In genomic region chr4:25439913-25440477, GRCh38 we compare ENCODE assay signal across 7 cellular contexts.
DNase-seq lines count a peak whose midpoint lies in the region; ATAC-seq, FAIRE-seq and TF ChIP-seq lines count a peak whose summit lies in the region.

No MANE protein-coding gene starts in this region.

- no peaks in the 10 kb centered on the region for H4K20me1 ChIP-seq in PC-3 (ENCODE audit: low read length)

- peak overlapping the region; percentile 45; the same call in 1 of the 2 replicates for H2AFZ ChIP-seq in PC-3 (ENCODE audit: low read length)

- no peak overlapping the region for H3K4me2 ChIP-seq in PC-3 (ENCODE audit: low read length)

- H3K4me3 Mint-ChIP-seq in activated naive CD4-positive, alpha-beta T cell treated with anti-CD3 and anti-CD28 coated beads for 36 hours: no peak overlapping the region

- peak; percentile 82 for ATAC-seq in PC-3

- H3K4me1 ChIP-seq in PC-3 (ENCODE audit: insufficient read depth, low read length): no peaks in the 10 kb centered on the region

- H3K27ac ChIP-seq in PC-3 (ENCODE audit: low read length): no peak overlapping the region

- H3F3A ChIP-seq in PC-3 (ENCODE audit: low read length, unreplicated experiment): no peaks in the 10 kb centered on the region

- TF ChIP-seq CTCF in GM12864 (IDR thresholded peaks at IDR 0.05; ENCODE audit: low read depth, low read length, missing control alignments) (peak; percentile 97), PC-3 (conservative IDR thresholded peaks at IDR 0.05; ENCODE audit: low read depth, low read length) (peak; percentile 84)

- no peaks in the 10 kb centered on the region for H3K9me3 ChIP-seq in PC-3 (ENCODE audit: low read length)

- H3K36me3 Mint-ChIP-seq in activated naive CD4-positive, alpha-beta T cell treated with anti-CD3 and anti-CD28 coated beads for 36 hours (ENCODE audit: low read depth): no peaks in the 10 kb centered on the region

- BruUV-seq in PC-3 (replicated peaks; lab: Mats Ljungman, UMichigan): no TSS peak

- no peaks in the 10 kb centered on the region for H3K27me3 Mint-ChIP-seq in activated naive CD4-positive, alpha-beta T cell treated with anti-CD3 and anti-CD28 coated beads for 36 hours (ENCODE audit: low read depth)

- CTCF ChIA-PET in PC-3 (lab: Charles Lee): interaction anchor here (0.6 kb wide), 2 partner anchors 64 to 562 kb away, joined by 3 read pairs; no protein-coding TSS in a partner anchor
- CTCF ChIA-PET in activated naive CD4-positive, alpha-beta T cell treated with anti-CD3 and anti-CD28 coated beads for 36 hours (lab: Charles Lee): interaction anchor here (0.6 to 1.7 kb wide), 9 partner anchors 9 to 479 kb away, joined by 3 to 5 read pairs (median 3); no protein-coding TSS in a partner anchor

- H3K36me3 ChIP-seq in PC-3 (ENCODE audit: low read depth, low read length): no peaks in the 10 kb centered on the region

- no peaks in the 10 kb centered on the region for H3K79me2 ChIP-seq in PC-3 (ENCODE audit: low read length)

- no peak for TF ChIP-seq POLR2A in H54 (IDR thresholded peaks at IDR 0.05; ENCODE audit: low read depth, low read length)

- H3K4me1 Mint-ChIP-seq in activated naive CD4-positive, alpha-beta T cell treated with anti-CD3 and anti-CD28 coated beads for 36 hours (ENCODE audit: low read depth): no peaks in the 10 kb centered on the region

- H3K4me3 ChIP-seq in GM12864 (ENCODE audit: low read depth, low read length) (no peak overlapping the region), PC-3 (ENCODE audit: low read length) (no peak overlapping the region)

- no peaks in the 10 kb centered on the region for H3K27me3 ChIP-seq in PC-3 (ENCODE audit: low read length)

- H3K9me3 Mint-ChIP-seq in activated naive CD4-positive, alpha-beta T cell treated with anti-CD3 and anti-CD28 coated beads for 36 hours: peaks cover 2% of the 10 kb centered on the region

- H3K9ac ChIP-seq in PC-3 (ENCODE audit: low read length): no peak overlapping the region

- POLR2A ChIA-PET in PC-3 (lab: Charles Lee; ENCODE audit: unreplicated experiment): interaction anchor here (0.6 kb wide), 1 partner anchor 127 kb away, joined by 3 read pairs; no protein-coding TSS in a partner anchor

- H3K9me2 ChIP-seq in PC-3 (replicated peaks; ENCODE audit: low read length): no peaks in the 10 kb centered on the region

- FAIRE-seq in H54 (lab: Jason Lieb, UNC): no peak

- DNase-seq in GM12864 (ENCODE audit: low read depth) (peak; percentile 21), H54 (ENCODE audit: insufficient read length, low spot score) (peak; percentile 38), LHCN-M2 (ENCODE audit: low read depth) (peak; percentile 60), PC-3 (peak; percentile 81), glomerular visceral epithelial cell (ENCODE audit: extremely low spot score) (peak; percentile 75), pons (ENCODE audit: low spot score) (peak; percentile 79)
- peak; percentile 77 for DNase-seq in activated naive CD4-positive, alpha-beta T cell treated with anti-CD3 and anti-CD28 coated beads for 36 hours

- intact Hi-C loops in PC-3 (cut with micrococcal nuclease): loop anchor here (10.0 kb wide), 1 partner anchor 225 kb away; no protein-coding TSS in a partner anchor
- intact Hi-C loops in activated naive CD4-positive, alpha-beta T cell treated with anti-CD3 and anti-CD28 coated beads for 36 hours (cut with micrococcal nuclease): loop anchor here (1.0 to 10.0 kb wide), 5 partner anchors 215 to 882 kb away; partner anchors contain the start of genes RBPJ and SLC34A2

- H3K27ac Mint-ChIP-seq in activated naive CD4-positive, alpha-beta T cell treated with anti-CD3 and anti-CD28 coated beads for 36 hours: no peak overlapping the region

Comparison
In these comparisons a context has a peak if more than half of its experiments do, and no peak if none do; other contexts are left out.
1. DNase-seq: peak in every context shown above with its lines; median percentile 81 in PC-3; 79 in pons; 77 in activated naive CD4-positive, alpha-beta T cell treated with anti-CD3 and anti-CD28 coated beads for 36 hours; 75 in glomerular visceral epithelial cell; 60 in LHCN-M2; 38 in H54; 21 in GM12864.